In the genomic region with DNA sequence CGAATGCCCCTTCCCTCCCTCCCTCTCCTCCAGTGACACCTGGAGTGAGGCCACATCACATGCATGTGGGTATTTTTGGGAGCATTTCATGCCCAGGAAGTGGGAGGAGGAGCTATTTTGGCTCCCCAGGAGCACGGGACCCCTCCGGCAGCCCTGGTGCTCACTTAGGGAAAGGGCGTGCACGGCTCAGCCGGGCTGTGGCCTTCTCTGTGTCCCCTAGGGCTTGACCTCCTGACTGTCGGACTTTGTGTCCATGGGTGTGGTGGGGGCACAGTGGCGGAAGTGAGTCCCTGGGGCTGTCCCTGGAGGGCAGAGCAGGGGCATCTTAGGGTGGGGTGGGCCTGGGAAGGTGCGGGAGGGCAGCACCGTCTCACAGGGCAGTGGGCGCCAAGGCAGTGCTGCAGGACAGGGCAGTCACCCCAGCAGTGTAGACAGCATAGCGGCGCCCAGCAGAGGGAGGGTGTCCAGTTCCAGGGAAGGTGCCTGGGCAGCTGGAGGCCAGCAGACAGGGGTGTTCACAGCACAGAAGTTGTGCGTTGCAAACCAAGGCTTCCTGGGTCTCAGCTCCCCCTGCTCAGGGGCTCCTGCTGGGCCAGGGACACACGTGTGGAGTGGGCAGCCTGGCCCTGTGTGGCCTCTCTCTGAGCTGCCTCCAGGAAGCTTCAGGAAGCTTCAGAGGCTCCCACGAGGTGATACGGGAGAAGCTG, we compare ENCODE assay signal across 27 cellular contexts. TPM values are rescaled to one million over a fixed set of nuclear protein-coding genes. Genes with fewer than 3 reads are reported as not detected.
A peak's percentile ranks its signal among the peaks of the same experiment; 100 is the strongest.
DNase-seq lines count a peak whose midpoint lies in the region; ATAC-seq, FAIRE-seq and TF ChIP-seq lines count a peak whose summit lies in the region.
"Had no signal": no experiment of that assay in that cellular context is flagged by ENCODE, and none has a peak within 500 bp of the region (broad histone marks: within the 10 kb centered on the region; RNA-seq: fewer than 3 reads in every experiment).

No MANE protein-coding gene starts in this region.

- H3K36me3 ChIP-seq in right atrium auricular region (no peaks in the 10 kb centered on the region), kidney (ENCODE audit: control insufficient read depth in 1 of 2, insufficient read depth in 2 of 2, low read length in 2 of 2) (no peaks in the 10 kb centered on the region), aorta (ENCODE audit: control insufficient read depth in 1 of 2, insufficient read depth in 2 of 2, low read length in 1 of 2) (no peaks in the 10 kb centered on the region)
- H3K36me3 ChIP-seq: BE2C, Peyer's patch had no signal

- H3K9me3 ChIP-seq in right atrium auricular region = no peaks in the 10 kb centered on the region
- H3K9me3 ChIP-seq in kidney (ENCODE audit: control insufficient read depth in 1 of 2, low read length in 2 of 2) = peaks cover 2 to 5% of the 10 kb centered on the region in 2 donors
- peaks cover 4% of the 10 kb centered on the region for H3K9me3 ChIP-seq in aorta (ENCODE audit: control insufficient read depth, low read length)

- H3K27me3 ChIP-seq in right atrium auricular region (peaks cover 6 to 9% of the 10 kb centered on the region in 2 donors), aorta (ENCODE audit: control insufficient read depth in 1 of 2, insufficient read depth in 2 of 2, low read length in 1 of 2) (no peaks in the 10 kb centered on the region)
- H3K27me3 ChIP-seq: BE2C had no signal

- intact Hi-C loops in Right ventricle myocardium superior (cut with DNase I) = no loop called here
- intact Hi-C loops in kidney (cut with DNase I) = no loop called here
- intact Hi-C loops in posterior vena cava (cut with DNase I) = no loop called here
- intact Hi-C loops in aorta (cut with DNase I) = no loop called here

- ATAC-seq in Right ventricle myocardium superior (ENCODE audit: poor library complexity) (peak; percentile 26), aorta (ENCODE audit: low FRiP score) (no peak), HG03442 (IDR thresholded peaks at IDR 0.05; ENCODE audit: unreplicated experiment) (no peak)
- ATAC-seq: GM23338, HCT116 had no signal

- H3K4me3 ChIP-seq in right atrium auricular region = no peak overlapping the region
- no peak overlapping the region for H3K4me3 ChIP-seq in kidney (ENCODE audit: low read length in 2 of 2)
- H3K4me3 ChIP-seq in aorta (ENCODE audit: low read length in 2 of 2) = no peak overlapping the region
- H3K4me3 ChIP-seq: GM23338, Peyer's patch had no signal

- H3K9ac ChIP-seq in kidney (ENCODE audit: low read length in 2 of 2) = no peak overlapping the region

- TF ChIP-seq CTCF in right atrium auricular region (IDR thresholded peaks at IDR 0.05) (no peak), kidney (IDR thresholded peaks at IDR 0.05; ENCODE audit: borderline replicate concordance, extremely low read depth, insufficient read depth) (no peak)

- FAIRE-seq in kidney (lab: Jason Lieb, UNC) = no peak
- FAIRE-seq: A204.1, GM19239 had no signal

- peaks cover 0 to 19% of the 10 kb centered on the region in 2 donors for H3K4me1 ChIP-seq in right atrium auricular region
- H3K4me1 ChIP-seq in kidney (ENCODE audit: control insufficient read depth in 1 of 2, insufficient read depth in 1 of 2, low read depth in 1 of 2, low read length in 2 of 2) = no peaks in the 10 kb centered on the region
- no peaks in the 10 kb centered on the region for H3K4me1 ChIP-seq in aorta (ENCODE audit: control insufficient read depth in 1 of 2, insufficient read depth in 2 of 2, low read length in 2 of 2)
- H3K4me1 ChIP-seq: BE2C had no signal

- 74 to 80% methylated on average over 17 of the region's 17 CpGs for WGBS in aorta, 2 donors

- peak; percentile 33 for DNase-seq in Right ventricle myocardium superior
- no peak for DNase-seq in right atrium auricular region (ENCODE audit: low spot score)
- peak; percentile 39 for DNase-seq in kidney
- DNase-seq in posterior vena cava (ENCODE audit: low spot score) = peak; percentile 54
- peak; percentile 39 to 45 for DNase-seq in aorta
- DNase-seq in stimulated activated CD4-positive, alpha-beta T cell treated with anti-CD3 and anti-CD28 coated beads, Interleukin-1b, Interleukin-23, amount 100 ng/mL, for 48 hours = no peak
- DNase-seq in dedifferentiated amniotic fluid mesenchymal stem cell (ENCODE audit: extremely low spot score) = no peak
- DNase-seq: BE2C; CD4-positive, alpha-beta memory T cell; DMS153; GF-D8; MM.1S; NCI-H1092; NCI-H1436 treated with DMSO at 0.1 percent for 48 hours; NCI-H2029 treated with DMSO at 0.1 percent for 48 hours; NCI-H510A; NCI-H748 treated with DMSO at 0.1 percent for 48 hours; NK-92 treated with Interleukin-12 subunit alpha and Interleukin-12 subunit beta, amount 100 ng/mL, for 24 hours; SHP77 had no signal

- H3K27ac ChIP-seq in right atrium auricular region (no peak overlapping the region), kidney (ENCODE audit: low read depth in 2 of 2, low read length in 2 of 2) (no peak overlapping the region), aorta (ENCODE audit: low read depth in 1 of 2, low read length in 2 of 2) (no peak overlapping the region)
- H3K27ac ChIP-seq: Peyer's patch had no signal

RNA-seq across cellular contexts. Expression of a gene that starts 5.0 kb away (rescaled TPM):
- 4.3 TPM for total RNA-seq in Right ventricle myocardium superior
- 1 to 10 TPM in 1 of 2 donors, under 1 TPM in 1; 0.98 to 2.3 TPM for total RNA-seq in right atrium auricular region
- 10.2 TPM for total RNA-seq in kidney
- polyA plus RNA-seq in kidney (ENCODE audit: insufficient read depth, low read depth, low replicate concordance) = 3.9 TPM
- 1 to 10 TPM; 2.5 to 5.1 TPM for total RNA-seq in posterior vena cava
- total RNA-seq in aorta = 10 to 100 TPM in 1 of 2 donors, 1 to 10 TPM in 1; 5.2 to 13.7 TPM
- polyA plus RNA-seq in aorta = under 1 TPM; 0.13 to 0.50 TPM
- total RNA-seq: Daoy, LHCN-M2 had no signal

Comparison
In these comparisons a context has a peak if more than half of its experiments do, and no peak if none do; other contexts are left out.
1. DNase-seq: peak in Right ventricle myocardium superior (single experiment), kidney (single experiment), posterior vena cava (single experiment) and aorta (2 of 2); none in right atrium auricular region (single experiment), stimulated activated CD4-positive, alpha-beta T cell treated with anti-CD3 and anti-CD28 coated beads, Interleukin-1b, Interleukin-23, amount 100 ng/mL, for 48 hours (single experiment) and dedifferentiated amniotic fluid mesenchymal stem cell (single experiment).